In the genomic region with DNA sequence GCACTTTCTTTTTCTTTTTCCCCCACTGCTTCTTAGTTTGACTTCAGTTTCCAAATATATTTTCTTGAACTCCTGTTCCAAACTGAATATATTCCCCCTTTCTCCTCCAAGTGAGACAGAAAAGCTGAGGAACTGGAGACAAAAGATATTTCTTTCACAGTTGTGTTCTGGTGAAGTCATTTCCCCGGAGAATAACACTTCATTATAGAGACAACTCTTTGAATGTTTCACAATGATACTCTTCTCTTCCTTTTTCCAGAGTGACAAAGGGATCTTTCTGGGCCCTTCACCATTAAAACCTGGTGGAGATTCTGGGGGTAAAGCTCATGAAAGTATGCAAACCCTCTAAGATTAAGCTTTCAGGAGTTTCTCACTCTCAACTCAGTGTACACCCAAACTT, we compare ENCODE assay signal across 19 cellular contexts.
DNase-seq lines count a peak whose midpoint lies in the region; ATAC-seq, FAIRE-seq and TF ChIP-seq lines count a peak whose summit lies in the region.
"Had no signal": no experiment of that assay in that cellular context is flagged by ENCODE, and none has a peak within 500 bp of the region (broad histone marks: within the 10 kb centered on the region; RNA-seq: fewer than 3 reads in every experiment).

No MANE protein-coding gene starts in this region.

- H3K4me3 ChIP-seq in pancreas, result no peak overlapping the region
- no peak overlapping the region for H3K4me3 ChIP-seq in CD8-positive, alpha-beta memory T cell (ENCODE audit: low read length)
- H3K4me3 ChIP-seq: BLaER1 had no signal

- H3K36me3 Mint-ChIP-seq in neural crest cell (ENCODE audit: low read depth), result no peaks in the 10 kb centered on the region
- H3K36me3 Mint-ChIP-seq in CD8-positive, alpha-beta memory T cell, result peaks cover 0 to 2% (median 0%) of the 10 kb centered on the region in 3 donors

- ATAC-seq in GM18861 (IDR thresholded peaks at IDR 0.05; ENCODE audit: unreplicated experiment), result no peak
- ATAC-seq in pancreas, result no peak
- ATAC-seq: HepG2 had no signal

- no peaks in the 10 kb centered on the region for H3K27me3 Mint-ChIP-seq in neural crest cell (ENCODE audit: low read depth)
- H3K27me3 Mint-ChIP-seq in CD8-positive, alpha-beta memory T cell, result no peaks in the 10 kb centered on the region

- POLR2A ChIA-PET in CD8-positive, alpha-beta memory T cell (lab: Charles Lee), result no interaction called here

- no peak for FAIRE-seq in pancreas (lab: Jason Lieb, UNC)
- FAIRE-seq: GM12891, HepG2 had no signal

- peaks cover 8% of the 10 kb centered on the region for H3K9me3 Mint-ChIP-seq in neural crest cell
- peaks cover 4 to 13% (median 7%) of the 10 kb centered on the region in 5 donors for H3K9me3 Mint-ChIP-seq in CD8-positive, alpha-beta memory T cell
- H3K9me3 Mint-ChIP-seq: T-helper 1 cell treated with Interleukin-12 subunit alpha and Interleukin-12 subunit beta and Interleukin-4 antibody, amounts not matched to agents 30 μg/mL and 1 μg/mL, for 36 hours had no signal

- no peak overlapping the region for H3K27ac ChIP-seq in pancreas
- no peak overlapping the region for H3K27ac ChIP-seq in CD8-positive, alpha-beta memory T cell (ENCODE audit: low read depth, low read length)
- H3K27ac ChIP-seq: BLaER1 had no signal

- WGBS in pancreas, 2 donors, result 66 to 79% methylated on average over 1 of the region's 1 CpG

- no peaks in the 10 kb centered on the region for H3K27me3 ChIP-seq in pancreas
- no peaks in the 10 kb centered on the region for H3K27me3 ChIP-seq in CD8-positive, alpha-beta memory T cell (ENCODE audit: insufficient read depth, low read length, poor library complexity, severe bottlenecking)
- H3K27me3 ChIP-seq: BLaER1 had no signal

- H3K27ac Mint-ChIP-seq in neural crest cell (ENCODE audit: unreplicated experiment), result peak overlapping the region; percentile 92
- peak overlapping the region in 1 of 8 donors; percentile 41 for H3K27ac Mint-ChIP-seq in CD8-positive, alpha-beta memory T cell
- H3K27ac Mint-ChIP-seq: T-helper 1 cell treated with Interleukin-12 subunit alpha and Interleukin-12 subunit beta and Interleukin-4 antibody, amounts not matched to agents 30 μg/mL and 1 μg/mL, for 36 hours had no signal

- peak; percentile 53 for DNase-seq in NCI-H82 (lab: John Stamatoyannopoulos, UW)
- DNase-seq in NCI-H82 treated with DMSO at 0.1 percent for 48 hours (lab: John Stamatoyannopoulos, UW; ENCODE audit: unreplicated experiment), result no peak
- DNase-seq in OCI-M1 (lab: John Stamatoyannopoulos, UW), result peak; percentile 34
- DNase-seq in neural crest cell (ENCODE audit: low read depth, low spot score), result no peak
- no peak for DNase-seq in activated CD4-positive, CD25-positive, alpha-beta regulatory T cell treated with anti-CD3 and anti-CD28 coated beads, Interleukin-2, amount 50 U/mL, for 72 hours
- no peak for DNase-seq in pancreas
- no peak for DNase-seq in CD8-positive, alpha-beta memory T cell
- DNase-seq: 8988T, GF-D8, KG1, NCI-H1105, NCI-H1694, NCI-H2107, SHP77 treated with DMSO at 0.1 percent for 48 hours had no signal

- CTCF ChIA-PET in CD8-positive, alpha-beta memory T cell (lab: Charles Lee), result no interaction called here

- H3K4me1 Mint-ChIP-seq in neural crest cell, result peaks cover 17% of the 10 kb centered on the region
- H3K4me1 Mint-ChIP-seq in CD8-positive, alpha-beta memory T cell, result no peaks in the 10 kb centered on the region

- H3K4me1 ChIP-seq in pancreas, result no peaks in the 10 kb centered on the region
- H3K4me1 ChIP-seq in CD8-positive, alpha-beta memory T cell (ENCODE audit: insufficient read depth, low read length), result no peaks in the 10 kb centered on the region
- H3K4me1 ChIP-seq: BLaER1 had no signal

- no peak overlapping the region for H3K4me3 Mint-ChIP-seq in neural crest cell
- no peak overlapping the region for H3K4me3 Mint-ChIP-seq in CD8-positive, alpha-beta memory T cell
- H3K4me3 Mint-ChIP-seq: T-helper 1 cell treated with Interleukin-12 subunit alpha and Interleukin-12 subunit beta and Interleukin-4 antibody, amounts not matched to agents 30 μg/mL and 1 μg/mL, for 36 hours had no signal

- intact Hi-C loops in pancreas (cut with DNase I), result no loop called here

- no peaks in the 10 kb centered on the region for H3K9me3 ChIP-seq in pancreas
- H3K9me3 ChIP-seq in CD8-positive, alpha-beta memory T cell (ENCODE audit: low read length), result no peaks in the 10 kb centered on the region
- H3K9me3 ChIP-seq: BLaER1 had no signal

- TF ChIP-seq CTCF in neural crest cell (conservative IDR thresholded peaks at IDR 0.05) (no peak), pancreas (IDR thresholded peaks at IDR 0.05) (no peak)

- no peaks in the 10 kb centered on the region for H3K36me3 ChIP-seq in pancreas
- H3K36me3 ChIP-seq in CD8-positive, alpha-beta memory T cell (ENCODE audit: insufficient read depth, low read length), result no peaks in the 10 kb centered on the region
- H3K36me3 ChIP-seq: BLaER1 had no signal

Comparison
In these comparisons a context has a peak if more than half of its experiments do, and no peak if none do; other contexts are left out.
1. DNase-seq: peak in NCI-H82 (single experiment) and OCI-M1 (single experiment); none in NCI-H82 treated with DMSO at 0.1 percent for 48 hours (single experiment), neural crest cell (single experiment), activated CD4-positive, CD25-positive, alpha-beta regulatory T cell treated with anti-CD3 and anti-CD28 coated beads, Interleukin-2, amount 50 U/mL, for 72 hours (single experiment), pancreas (0 of 6) and CD8-positive, alpha-beta memory T cell (0 of 5).